ENCODE assay signal across 20 cellular contexts in genomic region chr19:962683-963385, GRCh38. TPM values are rescaled to one million over a fixed set of nuclear protein-coding genes. Genes with fewer than 3 reads are reported as not detected.
"Had no signal": no experiment of that assay in that cellular context is flagged by ENCODE, and none has a peak within 500 bp of the region (broad histone marks: within the 10 kb centered on the region; RNA-seq: fewer than 3 reads in every experiment).

No MANE protein-coding gene starts in this region.

- ATAC-seq: body of pancreas; gastrocnemius medialis; stimulated activated naive CD8-positive, alpha-beta T cell treated with anti-CD3 and anti-CD28 coated beads, Interleukin-15, amount 100 ng/mL, for 72 hours had no signal

- H3K9me3 Mint-ChIP-seq: central memory CD8-positive, alpha-beta T cell had no signal

- H3K4me1 ChIP-seq: body of pancreas, gastrocnemius medialis, neural progenitor cell, parathyroid adenoma, testis had no signal

- H3K27me3 ChIP-seq: body of pancreas, gastrocnemius medialis, neural progenitor cell, testis had no signal

- H3K27ac Mint-ChIP-seq: neural progenitor cell; stimulated activated naive CD8-positive, alpha-beta T cell treated with anti-CD3 and anti-CD28 coated beads, Interleukin-15, amount 100 ng/mL, for 72 hours had no signal

- H3K27me3 Mint-ChIP-seq: central memory CD8-positive, alpha-beta T cell; stimulated activated naive CD8-positive, alpha-beta T cell treated with anti-CD3 and anti-CD28 coated beads, Interleukin-15, amount 100 ng/mL, for 72 hours had no signal

- DNase-seq: activated CD4-positive, alpha-beta T cell treated with anti-CD3 and anti-CD28 coated beads for 4 hours; activated CD8-positive, alpha-beta memory T cell treated with anti-CD3 and anti-CD28 coated beads for 24 hours; activated naive CD4-positive, alpha-beta T cell treated with Interleukin-2 at 50 U/mL for 16 hours; body of pancreas; effector memory CD4-positive, alpha-beta T cell; gastrocnemius medialis; kidney glomerular epithelial cell; retina; stimulated activated CD4-positive, alpha-beta T cell treated with anti-CD3 and anti-CD28 coated beads, Interleukin-4, amount 100 ng/mL, for 4 hours; stimulated activated naive CD8-positive, alpha-beta T cell treated with anti-CD3 and anti-CD28 coated beads, Interleukin-15, amount 100 ng/mL, for 72 hours; T-helper 9 cell; testis; WERI-Rb-1 had no signal

- H3K9me3 ChIP-seq: body of pancreas, gastrocnemius medialis, testis had no signal

- H3K9ac ChIP-seq: neural progenitor cell, parathyroid adenoma had no signal

- H3K4me1 Mint-ChIP-seq: central memory CD8-positive, alpha-beta T cell had no signal

- H3K4me3 Mint-ChIP-seq: central memory CD8-positive, alpha-beta T cell; neural progenitor cell; stimulated activated naive CD8-positive, alpha-beta T cell treated with anti-CD3 and anti-CD28 coated beads, Interleukin-15, amount 100 ng/mL, for 72 hours had no signal

- H3K4me2 ChIP-seq: neural progenitor cell had no signal

- H3K27ac ChIP-seq: body of pancreas, gastrocnemius medialis, neural progenitor cell, parathyroid adenoma, testis, WERI-Rb-1 had no signal

- H2AFZ ChIP-seq: neural progenitor cell, parathyroid adenoma had no signal

- H3K4me3 ChIP-seq: body of pancreas, gastrocnemius medialis, neural progenitor cell, testis had no signal

RNA-seq across cellular contexts. Expression of gene GRIN3B, which starts 37.4 kb away (rescaled TPM):
- total RNA-seq: gastrocnemius medialis, skeletal muscle tissue, urinary bladder had no signal
- polyA plus RNA-seq: liver had no signal

RNA-seq across cellular contexts. Expression of gene KISS1R, which starts 45.7 kb away (rescaled TPM):
- total RNA-seq: gastrocnemius medialis, liver, mesenteric fat pad, skeletal muscle tissue, testis, urinary bladder had no signal
- polyA plus RNA-seq: liver had no signal
